In genomic region chr18:59229681-59230443, GRCh38 we compare ENCODE assay signal across 19 cellular contexts. TPM values are rescaled to one million over a fixed set of nuclear protein-coding genes. Genes with fewer than 3 reads are reported as not detected.
A peak's percentile ranks its signal among the peaks of the same experiment; 100 is the strongest.
DNase-seq lines count a peak whose midpoint lies in the region; ATAC-seq and TF ChIP-seq lines count a peak whose summit lies in the region.
"Had no signal": no experiment of that assay in that cellular context is flagged by ENCODE, and none has a peak within 500 bp of the region (broad histone marks: within the 10 kb centered on the region; RNA-seq: fewer than 3 reads in every experiment).

No MANE protein-coding gene starts in this region.

- no peak overlapping the region for H3K27ac ChIP-seq in endodermal cell (ENCODE audit: low read depth, low read length)

- no peak for TF ChIP-seq CTCF in endodermal cell (conservative IDR thresholded peaks at IDR 0.05)

- peaks cover 69% of the 10 kb centered on the region for H3K27me3 Mint-ChIP-seq in endodermal cell (ENCODE audit: insufficient read depth)

- peak; percentile 46 for ATAC-seq in HG02885 (IDR thresholded peaks at IDR 0.05; ENCODE audit: poor library complexity, unreplicated experiment)
- no peak for ATAC-seq in HG03432 (IDR thresholded peaks at IDR 0.05; ENCODE audit: unreplicated experiment)
- ATAC-seq in GM19467 (IDR thresholded peaks at IDR 0.05; ENCODE audit: unreplicated experiment), result no peak
- ATAC-seq in HG03025 (IDR thresholded peaks at IDR 0.05; ENCODE audit: low FRiP score, unreplicated experiment), result no peak
- ATAC-seq: T-helper 17 cell had no signal

- no peaks in the 10 kb centered on the region for H3K9me3 ChIP-seq in endodermal cell (ENCODE audit: control insufficient read depth, low read length)
- H3K9me3 ChIP-seq: MG63 had no signal

- H3K36me3 ChIP-seq in endodermal cell (ENCODE audit: control insufficient read depth, insufficient read depth, low read length), result no peaks in the 10 kb centered on the region
- H3K36me3 ChIP-seq: MG63 had no signal

- DNase-seq in stimulated activated CD4-positive, alpha-beta T cell treated with anti-CD3 and anti-CD28 coated beads, Interleukin-15, amount 100 ng/mL, for 24 hours, result peak; percentile 8
- no peak for DNase-seq in stimulated activated CD4-positive, alpha-beta T cell treated with anti-CD3 and anti-CD28 coated beads, Interleukin-4, amount 100 ng/mL, for 4 hours
- peak; percentile 67 for DNase-seq in endodermal cell
- no peak for DNase-seq in activated T-cell treated with anti-CD3 and anti-CD28 coated beads, Interleukin-2, amount 50 U/mL, for 1 hour
- DNase-seq: CD4-positive, alpha-beta T cell; DMS53; KBM-7; MG63; NCI-H1092; NCI-H2081 treated with DMSO at 0.1 percent for 48 hours; NCI-H524 treated with DMSO at 0.1 percent for 48 hours; RPMI8226; SIG-M5; T-helper 17 cell had no signal

- no peak overlapping the region for H3K9ac ChIP-seq in endodermal cell (ENCODE audit: extremely low read depth, low read length, poor library complexity, severe bottlenecking)

- no peaks in the 10 kb centered on the region for H3K36me3 Mint-ChIP-seq in endodermal cell (ENCODE audit: low read depth)

- no peak overlapping the region for H3K27ac Mint-ChIP-seq in endodermal cell
- H3K27ac Mint-ChIP-seq: CD4-positive, alpha-beta T cell; T-helper 17 cell had no signal

- 69 to 77% methylated on average over 2 to 4 of the region's 6 CpGs for WGBS in endodermal cell (ENCODE audit: insufficient coverage in 1 of 2, insufficient read length in 1 of 2), 2 experiments

- peaks cover 44% of the 10 kb centered on the region for H3K27me3 ChIP-seq in endodermal cell (ENCODE audit: control insufficient read depth, insufficient read depth, low read length, poor library complexity, severe bottlenecking)

- H3K4me3 Mint-ChIP-seq in endodermal cell, result no peak overlapping the region
- H3K4me3 Mint-ChIP-seq: CD4-positive, alpha-beta T cell; T-helper 17 cell had no signal

- H3K4me1 Mint-ChIP-seq in endodermal cell, result peaks cover 22% of the 10 kb centered on the region
- H3K4me1 Mint-ChIP-seq: T-helper 17 cell had no signal

- H3K9me3 Mint-ChIP-seq in endodermal cell, result peaks cover 2% of the 10 kb centered on the region
- H3K9me3 Mint-ChIP-seq: CD4-positive, alpha-beta T cell had no signal

- no peak overlapping the region for H3K4me3 ChIP-seq in endodermal cell (ENCODE audit: low read length)
- H3K4me3 ChIP-seq: MG63 had no signal

- H3K4me1 ChIP-seq in endodermal cell (ENCODE audit: control insufficient read depth, insufficient read depth, low read length), result no peaks in the 10 kb centered on the region

RNA-seq across cellular contexts. Expression of gene GRP, which starts 9.9 kb away (rescaled TPM):
- 1 to 10 TPM; 4.4 to 6.5 TPM for total RNA-seq in endodermal cell
- 1.2 TPM for polyA plus RNA-seq in endodermal cell (2013, experiment 1 of 2)
- 2.2 TPM for polyA plus RNA-seq in endodermal cell (2013, experiment 2 of 2)
- total RNA-seq: CD4-positive, alpha-beta T cell; H1; T-helper 17 cell had no signal
- polyA plus RNA-seq: H1 had no signal

RNA-seq across cellular contexts. Expression of gene RAX, which starts 43.4 kb away (rescaled TPM):
- under 1 TPM in 1 of 2 donors, not detected in 1; 0.18 TPM for total RNA-seq in endodermal cell
- polyA plus RNA-seq in endodermal cell (2013, experiment 1 of 2), result 0.25 TPM
- polyA plus RNA-seq in endodermal cell (2013, experiment 2 of 2), result 0.29 TPM
- total RNA-seq: CD4-positive, alpha-beta T cell; T-helper 17 cell had no signal

Comparison
In these comparisons a context has a peak if more than half of its experiments do, and no peak if none do; other contexts are left out.
1. DNase-seq: peak in stimulated activated CD4-positive, alpha-beta T cell treated with anti-CD3 and anti-CD28 coated beads, Interleukin-15, amount 100 ng/mL, for 24 hours (single experiment) and endodermal cell (single experiment); none in stimulated activated CD4-positive, alpha-beta T cell treated with anti-CD3 and anti-CD28 coated beads, Interleukin-4, amount 100 ng/mL, for 4 hours (0 of 2) and activated T-cell treated with anti-CD3 and anti-CD28 coated beads, Interleukin-2, amount 50 U/mL, for 1 hour (single experiment).